24 cellular contexts compared by ENCODE assay signal in genomic region chr11:66195867-66196266, GRCh38.
"Had no signal": no experiment of that assay in that cellular context is flagged by ENCODE, and none has a peak within 500 bp of the region (broad histone marks: within the 10 kb centered on the region; RNA-seq: fewer than 3 reads in every experiment).

No MANE protein-coding gene starts in this region.

- H3K4me1 Mint-ChIP-seq: activated naive CD8-positive, alpha-beta T cell treated with anti-CD3 and anti-CD28 coated beads for 36 hours; brain had no signal

- H3K27me3 Mint-ChIP-seq: activated naive CD8-positive, alpha-beta T cell treated with anti-CD3 and anti-CD28 coated beads for 36 hours; brain; natural killer cell treated with Interleukin-12 subunit alpha and Interleukin-12 subunit beta and Interleukin-15 and Interleukin-18, amount 100 ng/mL, for 72 hours; T-cell had no signal

- H3K27me3 ChIP-seq: ascending aorta, esophagus muscularis mucosa, foreskin keratinocyte, heart left ventricle, upper lobe of left lung had no signal

- H3K27ac Mint-ChIP-seq: activated naive CD8-positive, alpha-beta T cell treated with anti-CD3 and anti-CD28 coated beads for 36 hours; brain; endodermal cell; natural killer cell treated with Interleukin-12 subunit alpha and Interleukin-12 subunit beta and Interleukin-15 and Interleukin-18, amount 100 ng/mL, for 72 hours had no signal

- ATAC-seq: foreskin keratinocyte; heart left ventricle; mucosa of descending colon; natural killer cell treated with Interleukin-12 subunit alpha and Interleukin-12 subunit beta and Interleukin-15 and Interleukin-18, amount 100 ng/mL, for 72 hours; sciatic nerve; stimulated activated naive CD8-positive, alpha-beta T cell treated with anti-CD3 and anti-CD28 coated beads, Interleukin-15, Interleukin-2, amounts not matched to agents 100 U/mL and 50 U/mL, for 24 hours; T-cell had no signal

- H3K27ac ChIP-seq: ascending aorta, esophagus muscularis mucosa, foreskin keratinocyte, heart left ventricle, skin epidermis, thoracic aorta, VCaP had no signal

- DNase-seq: activated CD4-positive, alpha-beta T cell treated with anti-CD3 and anti-CD28 coated beads for 4 hours; activated CD4-positive, alpha-beta T cell treated with anti-CD3 and anti-CD28 coated beads, Interleukin-2, amount 50 U/mL, for 4 hours; activated effector memory CD4-positive, alpha-beta T cell treated with Interleukin-2 at 50 U/mL for 16 hours; activated naive CD4-positive, alpha-beta T cell treated with Interleukin-2 at 50 U/mL for 16 hours; activated naive CD8-positive, alpha-beta T cell treated with anti-CD3 and anti-CD28 coated beads for 36 hours; activated T-cell treated with anti-CD3 and anti-CD28 coated beads for 4 hours; endodermal cell; foreskin keratinocyte; heart left ventricle; mucosa of descending colon; stimulated activated CD4-positive, alpha-beta T cell treated with anti-CD3 and anti-CD28 coated beads, Interleukin-12 subunit alpha, Interleukin-12 subunit beta, amount 100 ng/mL, for 4 hours; stimulated activated CD4-positive, alpha-beta T cell treated with anti-CD3 and anti-CD28 coated beads, Interleukin-4, amount 100 ng/mL, for 1 hour; stimulated activated naive CD8-positive, alpha-beta T cell treated with anti-CD3 and anti-CD28 coated beads, Interleukin-15, Interleukin-2, amounts not matched to agents 100 U/mL and 50 U/mL, for 24 hours; T-cell; upper lobe of left lung had no signal

- H3K4me3 Mint-ChIP-seq: activated naive CD8-positive, alpha-beta T cell treated with anti-CD3 and anti-CD28 coated beads for 36 hours; brain; endodermal cell; natural killer cell treated with Interleukin-12 subunit alpha and Interleukin-12 subunit beta and Interleukin-15 and Interleukin-18, amount 100 ng/mL, for 72 hours; T-cell had no signal

- H3K4me3 ChIP-seq: ascending aorta, esophagus muscularis mucosa, heart left ventricle, lung, mucosa of descending colon, skin epidermis, thoracic aorta, upper lobe of left lung had no signal

- H3K9me3 ChIP-seq: esophagus muscularis mucosa, mucosa of descending colon, thoracic aorta, upper lobe of left lung had no signal
